In genomic region chr22:42770448-42770726, GRCh38 we compare ENCODE assay signal across 1 cellular context.
TF ChIP-seq lines count a peak whose summit lies in the region.

No MANE protein-coding gene starts in this region.

TF ChIP-seq in GM12878, 131 proteins besides CTCF, POLR2A, EP300 and RAD21:
- TF ChIP-seq MAX (IDR thresholded peaks at IDR 0.05; ENCODE audit: low read depth, low read length) (no peak), TCF3 (IDR thresholded peaks at IDR 0.05; ENCODE audit: borderline replicate concordance, insufficient read depth, low read depth, low read length) (no peak), FOXK2 (IDR thresholded peaks at IDR 0.05) (no peak), ZBTB11 (CRISPR knock-in tag; IDR thresholded peaks at IDR 0.05) (no peak), CHD1 (IDR thresholded peaks at IDR 0.05; ENCODE audit: low read depth, low read length) (no peak), YY1 (IDR thresholded peaks at IDR 0.05; ENCODE audit: low read depth, low read length) (no peak), NRF1 (conservative IDR thresholded peaks at IDR 0.05; ENCODE audit: low read depth, low read length) (no peak), NR2C1 (IDR thresholded peaks at IDR 0.05) (no peak), JUND (IDR thresholded peaks at IDR 0.05; ENCODE audit: low read depth, low read length) (no peak), ETV6 (conservative IDR thresholded peaks at IDR 0.05 in 1 of 2, IDR thresholded peaks at IDR 0.05 in 1 of 2; ENCODE audit: borderline replicate concordance in 1 of 2, low read depth in 1 of 2) (no peak)
- TF ChIP-seq, protein P1, sequence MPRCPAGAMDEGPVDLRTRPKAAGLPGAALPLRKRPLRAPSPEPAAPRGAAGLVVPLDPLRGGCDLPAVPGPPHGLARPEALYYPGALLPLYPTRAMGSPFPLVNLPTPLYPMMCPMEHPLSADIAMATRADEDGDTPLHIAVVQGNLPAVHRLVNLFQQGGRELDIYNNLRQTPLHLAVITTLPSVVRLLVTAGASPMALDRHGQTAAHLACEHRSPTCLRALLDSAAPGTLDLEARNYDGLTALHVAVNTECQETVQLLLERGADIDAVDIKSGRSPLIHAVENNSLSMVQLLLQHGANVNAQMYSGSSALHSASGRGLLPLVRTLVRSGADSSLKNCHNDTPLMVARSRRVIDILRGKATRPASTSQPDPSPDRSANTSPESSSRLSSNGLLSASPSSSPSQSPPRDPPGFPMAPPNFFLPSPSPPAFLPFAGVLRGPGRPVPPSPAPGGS (IDR thresholded peaks at IDR 0.05; ENCODE audit: borderline replicate concordance, insufficient read depth, low read depth, low read length, poor library complexity, severe bottlenecking): no peak
- TF ChIP-seq, protein P2, sequence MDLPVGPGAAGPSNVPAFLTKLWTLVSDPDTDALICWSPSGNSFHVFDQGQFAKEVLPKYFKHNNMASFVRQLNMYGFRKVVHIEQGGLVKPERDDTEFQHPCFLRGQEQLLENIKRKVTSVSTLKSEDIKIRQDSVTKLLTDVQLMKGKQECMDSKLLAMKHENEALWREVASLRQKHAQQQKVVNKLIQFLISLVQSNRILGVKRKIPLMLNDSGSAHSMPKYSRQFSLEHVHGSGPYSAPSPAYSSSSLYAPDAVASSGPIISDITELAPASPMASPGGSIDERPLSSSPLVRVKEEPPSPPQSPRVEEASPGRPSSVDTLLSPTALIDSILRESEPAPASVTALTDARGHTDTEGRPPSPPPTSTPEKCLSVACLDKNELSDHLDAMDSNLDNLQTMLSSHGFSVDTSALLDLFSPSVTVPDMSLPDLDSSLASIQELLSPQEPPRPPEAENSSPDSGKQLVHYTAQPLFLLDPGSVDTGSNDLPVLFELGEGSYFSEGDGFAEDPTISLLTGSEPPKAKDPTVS (IDR thresholded peaks at IDR 0.05; ENCODE audit: low read depth, low read length): no peak
- TF ChIP-seq, protein P3, sequence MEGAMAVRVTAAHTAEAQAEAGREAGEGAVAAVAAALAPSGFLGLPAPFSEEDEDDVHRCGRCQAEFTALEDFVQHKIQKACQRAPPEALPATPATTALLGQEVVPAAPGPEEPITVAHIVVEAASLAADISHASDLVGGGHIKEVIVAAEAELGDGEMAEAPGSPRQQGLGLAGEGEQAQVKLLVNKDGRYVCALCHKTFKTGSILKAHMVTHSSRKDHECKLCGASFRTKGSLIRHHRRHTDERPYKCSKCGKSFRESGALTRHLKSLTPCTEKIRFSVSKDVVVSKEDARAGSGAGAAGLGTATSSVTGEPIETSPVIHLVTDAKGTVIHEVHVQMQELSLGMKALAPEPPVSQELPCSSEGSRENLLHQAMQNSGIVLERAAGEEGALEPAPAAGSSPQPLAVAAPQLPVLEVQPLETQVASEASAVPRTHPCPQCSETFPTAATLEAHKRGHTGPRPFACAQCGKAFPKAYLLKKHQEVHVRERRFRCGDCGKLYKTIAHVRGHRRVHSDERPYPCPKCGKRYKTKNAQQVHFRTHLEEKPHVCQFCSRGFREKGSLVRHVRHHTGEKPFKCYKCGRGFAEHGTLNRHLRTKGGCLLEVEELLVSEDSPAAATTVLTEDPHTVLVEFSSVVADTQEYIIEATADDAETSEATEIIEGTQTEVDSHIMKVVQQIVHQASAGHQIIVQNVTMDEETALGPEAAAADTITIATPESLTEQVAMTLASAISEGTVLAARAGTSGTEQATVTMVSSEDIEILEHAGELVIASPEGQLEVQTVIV (IDR thresholded peaks at IDR 0.05; ENCODE audit: borderline replicate concordance, partially characterized antibody): no peak
- TF ChIP-seq, protein P4, sequence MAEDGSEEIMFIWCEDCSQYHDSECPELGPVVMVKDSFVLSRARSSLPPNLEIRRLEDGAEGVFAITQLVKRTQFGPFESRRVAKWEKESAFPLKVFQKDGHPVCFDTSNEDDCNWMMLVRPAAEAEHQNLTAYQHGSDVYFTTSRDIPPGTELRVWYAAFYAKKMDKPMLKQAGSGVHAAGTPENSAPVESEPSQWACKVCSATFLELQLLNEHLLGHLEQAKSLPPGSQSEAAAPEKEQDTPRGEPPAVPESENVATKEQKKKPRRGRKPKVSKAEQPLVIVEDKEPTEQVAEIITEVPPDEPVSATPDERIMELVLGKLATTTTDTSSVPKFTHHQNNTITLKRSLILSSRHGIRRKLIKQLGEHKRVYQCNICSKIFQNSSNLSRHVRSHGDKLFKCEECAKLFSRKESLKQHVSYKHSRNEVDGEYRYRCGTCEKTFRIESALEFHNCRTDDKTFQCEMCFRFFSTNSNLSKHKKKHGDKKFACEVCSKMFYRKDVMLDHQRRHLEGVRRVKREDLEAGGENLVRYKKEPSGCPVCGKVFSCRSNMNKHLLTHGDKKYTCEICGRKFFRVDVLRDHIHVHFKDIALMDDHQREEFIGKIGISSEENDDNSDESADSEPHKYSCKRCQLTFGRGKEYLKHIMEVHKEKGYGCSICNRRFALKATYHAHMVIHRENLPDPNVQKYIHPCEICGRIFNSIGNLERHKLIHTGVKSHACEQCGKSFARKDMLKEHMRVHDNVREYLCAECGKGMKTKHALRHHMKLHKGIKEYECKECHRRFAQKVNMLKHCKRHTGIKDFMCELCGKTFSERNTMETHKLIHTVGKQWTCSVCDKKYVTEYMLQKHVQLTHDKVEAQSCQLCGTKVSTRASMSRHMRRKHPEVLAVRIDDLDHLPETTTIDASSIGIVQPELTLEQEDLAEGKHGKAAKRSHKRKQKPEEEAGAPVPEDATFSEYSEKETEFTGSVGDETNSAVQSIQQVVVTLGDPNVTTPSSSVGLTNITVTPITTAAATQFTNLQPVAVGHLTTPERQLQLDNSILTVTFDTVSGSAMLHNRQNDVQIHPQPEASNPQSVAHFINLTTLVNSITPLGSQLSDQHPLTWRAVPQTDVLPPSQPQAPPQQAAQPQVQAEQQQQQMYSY (CRISPR knock-in tag; IDR thresholded peaks at IDR 0.05): no peak
